In genomic region chr18:58529714-58530354, GRCh38 we compare ENCODE assay signal across 8 cellular contexts.
DNase-seq lines count a peak whose midpoint lies in the region; ATAC-seq and TF ChIP-seq lines count a peak whose summit lies in the region.

No MANE protein-coding gene starts in this region.

- peak overlapping the region; percentile 27 for H3K27ac ChIP-seq in cardiac muscle cell

- no peak overlapping the region for H3K4me3 ChIP-seq in cardiac muscle cell

- H3K4me1 ChIP-seq in cardiac muscle cell (ENCODE audit: low read depth), result peaks cover 10% of the 10 kb centered on the region

- no peaks in the 10 kb centered on the region for H3K27me3 ChIP-seq in cardiac muscle cell

- TF ChIP-seq CTCF in cardiac muscle cell (IDR thresholded peaks at IDR 0.05; ENCODE audit: low read depth, low read length), result peak; percentile 86

- CTCF ChIA-PET in activated naive CD4-positive, alpha-beta T cell treated with anti-CD3 and anti-CD28 coated beads, Interleukin-2, amount 10 ng/mL, durations not matched to agents 7 days and 5 days (lab: Charles Lee), result interaction anchor here (0.7 to 17.9 kb wide), 15 partner anchors 9 to 543 kb away, joined by 3 to 351 read pairs (median 4); no protein-coding TSS in a partner anchor

- H3K36me3 Mint-ChIP-seq in activated naive CD4-positive, alpha-beta T cell treated with anti-CD3 and anti-CD28 coated beads, Interleukin-2, amount 10 ng/mL, durations not matched to agents 7 days and 5 days, result no peaks in the 10 kb centered on the region

- no peak overlapping the region for H3K27ac Mint-ChIP-seq in activated naive CD4-positive, alpha-beta T cell treated with anti-CD3 and anti-CD28 coated beads, Interleukin-2, amount 10 ng/mL, durations not matched to agents 7 days and 5 days

- no peaks in the 10 kb centered on the region for H3K9me3 Mint-ChIP-seq in activated naive CD4-positive, alpha-beta T cell treated with anti-CD3 and anti-CD28 coated beads, Interleukin-2, amount 10 ng/mL, durations not matched to agents 7 days and 5 days

- no peaks in the 10 kb centered on the region for H3K9me3 ChIP-seq in cardiac muscle cell (ENCODE audit: low read depth)

- no peak for ATAC-seq in HG03457 (IDR thresholded peaks at IDR 0.05; ENCODE audit: unreplicated experiment)

- peaks cover 41% of the 10 kb centered on the region for H3K27me3 Mint-ChIP-seq in activated naive CD4-positive, alpha-beta T cell treated with anti-CD3 and anti-CD28 coated beads, Interleukin-2, amount 10 ng/mL, durations not matched to agents 7 days and 5 days

- H3K4me1 Mint-ChIP-seq in activated naive CD4-positive, alpha-beta T cell treated with anti-CD3 and anti-CD28 coated beads, Interleukin-2, amount 10 ng/mL, durations not matched to agents 7 days and 5 days, result peaks cover 12% of the 10 kb centered on the region

- H3K4me3 Mint-ChIP-seq in activated naive CD4-positive, alpha-beta T cell treated with anti-CD3 and anti-CD28 coated beads, Interleukin-2, amount 10 ng/mL, durations not matched to agents 7 days and 5 days, result no peak overlapping the region

- H3K36me3 ChIP-seq in cardiac muscle cell, result peaks cover 4% of the 10 kb centered on the region

- DNase-seq in NCI-H2107 treated with DMSO at 0.1 percent for 48 hours (lab: John Stamatoyannopoulos, UW; ENCODE audit: unreplicated experiment) (peak; percentile 23), NCI-H2107 (lab: John Stamatoyannopoulos, UW) (no peak), LoVo (ENCODE audit: low spot score) (peak; percentile 51), SKM-1 (lab: John Stamatoyannopoulos, UW; ENCODE audit: unreplicated experiment) (peak; percentile 26), cardiac muscle cell (ENCODE audit: low read depth in 1 of 2, low spot score in 1 of 2) (peak; percentile 68 to 72), smooth muscle cell of the brain vasculature (ENCODE audit: low read depth, low spot score) (peak; percentile 44)
- peak; percentile 80 for DNase-seq in activated naive CD4-positive, alpha-beta T cell treated with anti-CD3 and anti-CD28 coated beads, Interleukin-2, amount 10 ng/mL, durations not matched to agents 7 days and 5 days
